ENCODE assay signal across 11 cellular contexts in genomic region chr3:25460751-25461150, GRCh38. TPM values are rescaled to one million over a fixed set of nuclear protein-coding genes. Genes with fewer than 3 reads are reported as not detected.
A peak's percentile ranks its signal among the peaks of the same experiment; 100 is the strongest.
DNase-seq lines count a peak whose midpoint lies in the region; ATAC-seq, FAIRE-seq and TF ChIP-seq lines count a peak whose summit lies in the region.
"Had no signal": no experiment of that assay in that cellular context is flagged by ENCODE, and none has a peak within 500 bp of the region (broad histone marks: within the 10 kb centered on the region; RNA-seq: fewer than 3 reads in every experiment).

No MANE protein-coding gene starts in this region.

- H3K36me3 ChIP-seq in left lung, result no peaks in the 10 kb centered on the region
- H3K36me3 ChIP-seq: vagina had no signal

- H3K36me3 Mint-ChIP-seq in osteocyte (ENCODE audit: unreplicated experiment), result peaks cover 4% of the 10 kb centered on the region

- no peaks in the 10 kb centered on the region for H3K27me3 ChIP-seq in left lung
- H3K27me3 ChIP-seq: vagina had no signal

- DNase-seq in GM12891 (ENCODE audit: insufficient read length, low spot score) (peak; percentile 5), UCSD-AML1 (lab: John Stamatoyannopoulos, UW; ENCODE audit: unreplicated experiment) (peak; percentile 17), mucosa of gallbladder (ENCODE audit: low spot score) (no peak), left lung (no peak), osteocyte (ENCODE audit: extremely low spot score, unreplicated experiment) (no peak), HT-29 (ENCODE audit: low spot score) (no peak)
- DNase-seq: stimulated activated CD4-positive, alpha-beta T cell treated with anti-CD3 and anti-CD28 coated beads, Interleukin-15, amount 100 ng/mL, for 24 hours had no signal

- ATAC-seq in GM19397 (IDR thresholded peaks at IDR 0.05; ENCODE audit: unreplicated experiment) (peak; percentile 90), HG03045 (IDR thresholded peaks at IDR 0.05; ENCODE audit: unreplicated experiment) (peak; percentile 91), left lung (no peak)

- H3K27ac Mint-ChIP-seq in osteocyte (ENCODE audit: unreplicated experiment), result no peak overlapping the region

- H3K27ac ChIP-seq in left lung, result no peak overlapping the region
- H3K27ac ChIP-seq: vagina had no signal

- no peak for TF ChIP-seq POLR2A in GM12891 (IDR thresholded peaks at IDR 0.05; ENCODE audit: low read depth, low read length)

- H3K27me3 Mint-ChIP-seq in osteocyte (ENCODE audit: unreplicated experiment), result no peaks in the 10 kb centered on the region

- no peak overlapping the region for H3K4me3 ChIP-seq in left lung
- H3K4me3 ChIP-seq: lung, vagina had no signal

- intact Hi-C loops in left lung (cut with DNase I), result no loop called here

- H3K4me3 Mint-ChIP-seq in osteocyte (ENCODE audit: unreplicated experiment), result no peak overlapping the region

- H3K9me3 ChIP-seq in left lung, result no peaks in the 10 kb centered on the region
- H3K9me3 ChIP-seq: vagina had no signal

- H3K4me1 ChIP-seq in left lung, result no peaks in the 10 kb centered on the region

- no peaks in the 10 kb centered on the region for H3K9me3 Mint-ChIP-seq in osteocyte (ENCODE audit: unreplicated experiment)

- H3K4me1 Mint-ChIP-seq in osteocyte (ENCODE audit: unreplicated experiment), result peaks cover 51% of the 10 kb centered on the region

- peak; percentile 40 for FAIRE-seq in GM12891 (lab: Jason Lieb, UNC)

- TF ChIP-seq CTCF in left lung (IDR thresholded peaks at IDR 0.05) (no peak), osteocyte (IDR thresholded peaks at IDR 0.05) (no peak)

TF ChIP-seq in GM12891, 5 proteins besides CTCF, POLR2A, EP300 and RAD21:
- no peak for TF ChIP-seq POU2F2 (IDR thresholded peaks at IDR 0.05; ENCODE audit: low read depth, low read length)
- peak; percentile 74 for TF ChIP-seq SPI1 (IDR thresholded peaks at IDR 0.05; ENCODE audit: low read depth, low read length)

RNA-seq across cellular contexts. Expression of gene RARB, which starts 32.7 kb away (rescaled TPM):
- polyA plus RNA-seq in GM12891 (2012; ENCODE audit: low read depth, missing spikeins), result not detected
- 12.9 TPM for total RNA-seq in mucosa of gallbladder
- 1 to 10 TPM; 4.1 to 8.1 TPM for total RNA-seq in left lung
- total RNA-seq in osteocyte, result 4.8 and 5.0 TPM in 2 replicates
- total RNA-seq in HT-29 (2014; rRNA removed; shearing (Covaris generic)), result not detected in 2 replicates

Comparison
In these comparisons a context has a peak if more than half of its experiments do, and no peak if none do; other contexts are left out.
1. DNase-seq: peak in GM12891 (single experiment) and UCSD-AML1 (single experiment); none in mucosa of gallbladder (single experiment), left lung (0 of 2), osteocyte (single experiment) and HT-29 (single experiment).